Comparison of ENCODE assay signal across 1 cellular context in the genomic region with DNA sequence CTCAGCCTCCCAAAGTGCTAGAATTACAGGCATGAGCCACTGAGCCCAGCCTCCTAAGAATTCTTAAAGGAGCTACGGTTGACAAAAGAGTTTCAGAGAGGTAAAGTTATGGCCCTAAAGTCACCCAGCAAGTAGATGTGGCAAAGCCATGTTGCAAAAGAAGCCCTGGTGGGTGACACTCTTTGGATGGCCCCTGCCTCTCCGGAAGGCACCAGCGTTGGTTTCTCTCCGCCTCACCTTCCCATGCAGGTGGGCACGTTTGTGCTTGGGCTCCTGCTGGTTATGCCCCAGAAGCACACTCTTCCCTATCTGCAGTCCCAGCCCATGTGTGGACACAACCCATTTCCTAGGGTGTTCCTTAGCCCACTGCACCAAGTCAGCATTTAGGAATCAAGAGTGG.
TF ChIP-seq lines count a peak whose summit lies in the region.

No MANE protein-coding gene starts in this region.

TF ChIP-seq in SK-N-SH treated with all-trans-retinoic acid at 6 μM for 48 hours, 23 proteins besides CTCF, POLR2A, EP300 and RAD21 (continued from another document):
- TF ChIP-seq, protein P1, sequence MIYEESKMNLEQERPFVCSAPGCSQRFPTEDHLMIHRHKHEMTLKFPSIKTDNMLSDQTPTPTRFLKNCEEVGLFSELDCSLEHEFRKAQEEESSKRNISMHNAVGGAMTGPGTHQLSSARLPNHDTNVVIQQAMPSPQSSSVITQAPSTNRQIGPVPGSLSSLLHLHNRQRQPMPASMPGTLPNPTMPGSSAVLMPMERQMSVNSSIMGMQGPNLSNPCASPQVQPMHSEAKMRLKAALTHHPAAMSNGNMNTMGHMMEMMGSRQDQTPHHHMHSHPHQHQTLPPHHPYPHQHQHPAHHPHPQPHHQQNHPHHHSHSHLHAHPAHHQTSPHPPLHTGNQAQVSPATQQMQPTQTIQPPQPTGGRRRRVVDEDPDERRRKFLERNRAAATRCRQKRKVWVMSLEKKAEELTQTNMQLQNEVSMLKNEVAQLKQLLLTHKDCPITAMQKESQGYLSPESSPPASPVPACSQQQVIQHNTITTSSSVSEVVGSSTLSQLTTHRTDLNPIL (CRISPR knock-in tag; IDR thresholded peaks at IDR 0.05; ENCODE audit: low read depth): no peak
- TF ChIP-seq ZNF565 (CRISPR knock-in tag; conservative IDR thresholded peaks at IDR 0.05; ENCODE audit: low read depth): no peak
- no peak for TF ChIP-seq ZNF8 (CRISPR knock-in tag; IDR thresholded peaks at IDR 0.05)
- TF ChIP-seq RARB (CRISPR knock-in tag; IDR thresholded peaks at IDR 0.05): no peak
- TF ChIP-seq ZFP3 (CRISPR knock-in tag; IDR thresholded peaks at IDR 0.05): no peak
- no peak for TF ChIP-seq ZFP30 (CRISPR knock-in tag; IDR thresholded peaks at IDR 0.05)
- no peak for TF ChIP-seq GLIS3 (CRISPR knock-in tag; IDR thresholded peaks at IDR 0.05)
- TF ChIP-seq PPARA (CRISPR knock-in tag; IDR thresholded peaks at IDR 0.05; ENCODE audit: borderline replicate concordance): no peak
- no peak for TF ChIP-seq TSHZ2 (CRISPR knock-in tag; IDR thresholded peaks at IDR 0.05)
- no peak for TF ChIP-seq ZNF70 (CRISPR knock-in tag; IDR thresholded peaks at IDR 0.05)
